Comparison of ENCODE assay signal across 9 cellular contexts in the genomic region with DNA sequence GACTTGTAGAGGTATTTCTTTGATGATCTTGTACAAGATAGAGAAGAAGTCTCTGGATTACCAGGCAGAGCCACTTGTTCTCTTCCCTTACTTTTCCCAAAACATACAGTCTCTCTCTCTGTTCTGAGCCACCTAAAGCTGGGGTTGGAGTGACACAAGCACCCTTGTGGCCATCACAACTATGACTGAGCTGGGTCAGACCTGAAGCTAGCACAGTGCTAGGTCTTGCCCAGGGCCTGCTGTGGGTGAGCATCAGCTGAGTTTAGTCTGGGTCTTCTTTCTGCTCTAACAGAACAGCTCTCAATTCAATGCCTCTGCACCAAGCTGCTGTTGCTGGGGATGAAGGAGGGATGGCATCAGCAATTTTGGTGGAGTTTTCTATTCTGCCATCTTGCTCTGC.
"Had no signal": no experiment of that assay in that cellular context is flagged by ENCODE, and none has a peak within 500 bp of the region (broad histone marks: within the 10 kb centered on the region; RNA-seq: fewer than 3 reads in every experiment).

No MANE protein-coding gene starts in this region.

- H3K36me3 ChIP-seq: HAP-1 had no signal

- H3K9ac ChIP-seq: GM23248 had no signal

- H3K9me3 Mint-ChIP-seq: HFFc6 had no signal

- H2AFZ ChIP-seq: GM23248 had no signal

- H3K4me3 ChIP-seq: GM23248, HAP-1 had no signal

- H3K4me3 Mint-ChIP-seq: HFFc6, IgD-negative memory B cell had no signal

- H3K4me1 ChIP-seq: HAP-1 had no signal

- H3K4me1 Mint-ChIP-seq: IgD-negative memory B cell had no signal

- H3K36me3 Mint-ChIP-seq: IgD-negative memory B cell had no signal

- H3K27ac Mint-ChIP-seq: HFFc6, IgD-negative memory B cell had no signal

- DNase-seq: GM23248, GOT3, H7, HFFc6 had no signal

- H3K9me3 ChIP-seq: HAP-1 had no signal

- H3K27me3 Mint-ChIP-seq: IgD-negative memory B cell had no signal

- ATAC-seq: HCT116, HepG2 had no signal

- H3K27ac ChIP-seq: GM23248, HL-60 had no signal
